ENCODE assay signal across 1 cellular context in genomic region chr14:28661171-28661772, GRCh38.
TF ChIP-seq lines count a peak whose summit lies in the region.

No MANE protein-coding gene starts in this region.

TF ChIP-seq in HepG2, 621 proteins besides CTCF, POLR2A, EP300 and RAD21 (continued from another document):
- TF ChIP-seq THAP9 (CRISPR knock-in tag; IDR thresholded peaks at IDR 0.05; ENCODE audit: borderline replicate concordance) (no peak), MED13 (CRISPR knock-in tag; IDR thresholded peaks at IDR 0.05) (no peak), ISL2 (CRISPR knock-in tag; IDR thresholded peaks at IDR 0.05) (no peak), PHB2 (IDR thresholded peaks at IDR 0.05; ENCODE audit: partially characterized antibody) (no peak), NFYC (CRISPR knock-in tag; IDR thresholded peaks at IDR 0.05) (no peak), REL (CRISPR knock-in tag; conservative IDR thresholded peaks at IDR 0.05) (no peak), ZBTB44 (CRISPR knock-in tag; IDR thresholded peaks at IDR 0.05) (no peak), E2F5 (CRISPR knock-in tag; conservative IDR thresholded peaks at IDR 0.05) (no peak), ZFP36L1 (CRISPR knock-in tag; IDR thresholded peaks at IDR 0.05) (no peak), ZFP36 (IDR thresholded peaks at IDR 0.05; ENCODE audit: borderline replicate concordance, low read depth, low read length, partially characterized antibody) (no peak), ZNF460 (CRISPR knock-in tag; IDR thresholded peaks at IDR 0.05; ENCODE audit: borderline replicate concordance) (no peak)
- TF ChIP-seq, protein P1, sequence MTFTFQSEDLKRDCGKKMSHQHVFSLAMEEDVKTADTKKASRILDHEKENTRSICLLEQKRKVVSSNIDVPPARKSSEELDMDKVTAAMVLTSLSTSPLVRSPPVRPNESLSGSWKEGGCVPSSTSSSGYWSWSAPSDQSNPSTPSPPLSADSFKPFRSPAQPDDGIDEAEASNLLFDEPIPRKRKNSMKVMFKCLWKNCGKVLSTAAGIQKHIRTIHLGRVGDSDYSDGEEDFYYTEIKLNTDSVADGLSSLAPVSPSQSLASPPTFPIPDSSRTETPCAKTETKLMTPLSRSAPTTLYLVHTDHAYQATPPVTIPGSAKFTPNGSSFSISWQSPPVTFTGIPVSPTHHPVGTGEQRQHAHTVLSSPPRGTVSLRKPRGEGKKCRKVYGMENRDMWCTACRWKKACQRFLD (CRISPR knock-in tag; IDR thresholded peaks at IDR 0.05; ENCODE audit: borderline replicate concordance) = no peak
- TF ChIP-seq, protein P2, sequence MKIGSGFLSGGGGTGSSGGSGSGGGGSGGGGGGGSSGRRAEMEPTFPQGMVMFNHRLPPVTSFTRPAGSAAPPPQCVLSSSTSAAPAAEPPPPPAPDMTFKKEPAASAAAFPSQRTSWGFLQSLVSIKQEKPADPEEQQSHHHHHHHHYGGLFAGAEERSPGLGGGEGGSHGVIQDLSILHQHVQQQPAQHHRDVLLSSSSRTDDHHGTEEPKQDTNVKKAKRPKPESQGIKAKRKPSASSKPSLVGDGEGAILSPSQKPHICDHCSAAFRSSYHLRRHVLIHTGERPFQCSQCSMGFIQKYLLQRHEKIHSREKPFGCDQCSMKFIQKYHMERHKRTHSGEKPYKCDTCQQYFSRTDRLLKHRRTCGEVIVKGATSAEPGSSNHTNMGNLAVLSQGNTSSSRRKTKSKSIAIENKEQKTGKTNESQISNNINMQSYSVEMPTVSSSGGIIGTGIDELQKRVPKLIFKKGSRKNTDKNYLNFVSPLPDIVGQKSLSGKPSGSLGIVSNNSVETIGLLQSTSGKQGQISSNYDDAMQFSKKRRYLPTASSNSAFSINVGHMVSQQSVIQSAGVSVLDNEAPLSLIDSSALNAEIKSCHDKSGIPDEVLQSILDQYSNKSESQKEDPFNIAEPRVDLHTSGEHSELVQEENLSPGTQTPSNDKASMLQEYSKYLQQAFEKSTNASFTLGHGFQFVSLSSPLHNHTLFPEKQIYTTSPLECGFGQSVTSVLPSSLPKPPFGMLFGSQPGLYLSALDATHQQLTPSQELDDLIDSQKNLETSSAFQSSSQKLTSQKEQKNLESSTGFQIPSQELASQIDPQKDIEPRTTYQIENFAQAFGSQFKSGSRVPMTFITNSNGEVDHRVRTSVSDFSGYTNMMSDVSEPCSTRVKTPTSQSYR (CRISPR knock-in tag; IDR thresholded peaks at IDR 0.05; ENCODE audit: borderline replicate concordance) = no peak
- TF ChIP-seq, protein P3, sequence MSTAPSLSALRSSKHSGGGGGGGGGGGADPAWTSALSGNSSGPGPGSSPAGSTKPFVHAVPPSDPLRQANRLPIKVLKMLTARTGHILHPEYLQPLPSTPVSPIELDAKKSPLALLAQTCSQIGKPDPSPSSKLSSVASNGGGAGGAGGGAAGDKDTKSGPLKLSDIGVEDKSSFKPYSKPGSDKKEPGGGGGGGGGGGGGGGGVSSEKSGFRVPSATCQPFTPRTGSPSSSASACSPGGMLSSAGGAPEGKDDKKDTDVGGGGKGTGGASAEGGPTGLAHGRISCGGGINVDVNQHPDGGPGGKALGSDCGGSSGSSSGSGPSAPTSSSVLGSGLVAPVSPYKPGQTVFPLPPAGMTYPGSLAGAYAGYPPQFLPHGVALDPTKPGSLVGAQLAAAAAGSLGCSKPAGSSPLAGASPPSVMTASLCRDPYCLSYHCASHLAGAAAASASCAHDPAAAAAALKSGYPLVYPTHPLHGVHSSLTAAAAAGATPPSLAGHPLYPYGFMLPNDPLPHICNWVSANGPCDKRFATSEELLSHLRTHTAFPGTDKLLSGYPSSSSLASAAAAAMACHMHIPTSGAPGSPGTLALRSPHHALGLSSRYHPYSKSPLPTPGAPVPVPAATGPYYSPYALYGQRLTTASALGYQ (CRISPR knock-in tag; IDR thresholded peaks at IDR 0.05) = no peak
TF ChIP-seq in HepG2: peak in this region for 0.
